In the genomic region with DNA sequence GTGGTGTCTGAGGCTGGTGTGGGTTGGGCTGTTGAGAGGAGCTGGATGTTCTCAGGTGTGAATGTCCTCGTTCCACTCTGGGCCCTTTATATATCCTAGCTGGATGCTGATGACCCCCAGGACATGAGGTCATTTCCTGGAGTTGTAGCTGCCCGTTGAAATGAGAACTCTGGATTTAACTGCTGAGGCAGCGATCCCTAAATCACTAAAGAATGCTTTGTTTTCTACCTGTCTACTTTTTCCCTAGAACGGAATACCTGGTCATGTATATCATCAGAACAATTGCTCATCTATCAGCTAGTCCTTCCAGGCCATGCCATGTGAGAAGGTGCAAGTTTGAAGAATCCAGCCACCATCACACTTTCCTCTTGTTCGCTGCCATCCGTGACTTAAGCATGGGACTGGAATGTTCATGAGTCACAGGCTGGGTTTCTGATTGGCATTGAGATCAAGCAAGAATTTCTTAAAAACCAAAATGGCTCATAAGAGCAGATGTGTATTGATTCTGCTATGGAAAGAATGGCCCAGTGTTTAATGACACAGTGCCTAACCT, we compare ENCODE assay signal across 12 cellular contexts. TPM values are rescaled to one million over a fixed set of nuclear protein-coding genes. Genes with fewer than 3 reads are reported as not detected.
A peak's percentile ranks its signal among the peaks of the same experiment; 100 is the strongest.
DNase-seq lines count a peak whose midpoint lies in the region; TF ChIP-seq lines count a peak whose summit lies in the region.
"Had no signal": no experiment of that assay in that cellular context is flagged by ENCODE, and none has a peak within 500 bp of the region (broad histone marks: within the 10 kb centered on the region; RNA-seq: fewer than 3 reads in every experiment).

KRTAP2-3 (minus strand) TSS at position 63 of the 553 bp plus-strand sequence. CDS start 64 bp downstream, outside the sequence.

- H3K36me3 Mint-ChIP-seq in chondrocyte (ENCODE audit: low read depth) (peaks cover 1% of the 10 kb centered on the region), mesothelial cell of epicardium (no peaks in the 10 kb centered on the region)
- no peaks in the 10 kb centered on the region for H3K36me3 Mint-ChIP-seq in activated naive CD4-positive, alpha-beta T cell treated with anti-CD3 and anti-CD28 coated beads for 36 hours (ENCODE audit: low read depth)
- H3K36me3 Mint-ChIP-seq in activated CD4-positive, alpha-beta memory T cell treated with anti-CD3 and anti-CD28 coated beads, Interleukin-2, amount 10 ng/mL, durations not matched to agents 7 days and 5 days (ENCODE audit: low read depth) = no peaks in the 10 kb centered on the region

- POLR2A ChIA-PET in activated CD4-positive, alpha-beta memory T cell treated with anti-CD3 and anti-CD28 coated beads, Interleukin-2, amount 10 ng/mL, durations not matched to agents 7 days and 5 days (lab: Charles Lee) = no interaction called here

- DNase-seq in COLO829 (ENCODE audit: low spot score) (peak; percentile 89), NCI-H146 (lab: John Stamatoyannopoulos, UW) (peak; percentile 57), chondrocyte (ENCODE audit: low spot score) (no peak), mesothelial cell of epicardium (ENCODE audit: low spot score in 2 of 2, unreplicated experiment in 2 of 2) (no peak), NCI-H524 (lab: John Stamatoyannopoulos, UW) (no peak), NCI-H2107 (lab: John Stamatoyannopoulos, UW) (no peak)
- DNase-seq in activated naive CD4-positive, alpha-beta T cell treated with anti-CD3 and anti-CD28 coated beads for 36 hours = no peak
- no peak for DNase-seq in activated CD4-positive, alpha-beta memory T cell treated with anti-CD3 and anti-CD28 coated beads, Interleukin-2, amount 10 ng/mL, durations not matched to agents 7 days and 5 days
- DNase-seq: activated naive CD4-positive, alpha-beta T cell; left ventricle myocardium inferior; NCI-H1092 had no signal

- H3K27ac Mint-ChIP-seq in chondrocyte (ENCODE audit: unreplicated experiment) (peak within 1 kb of the TSS; percentile 95), mesothelial cell of epicardium (peak within 1 kb of the TSS; percentile 63)
- no peak within 1 kb of the TSS for H3K27ac Mint-ChIP-seq in activated naive CD4-positive, alpha-beta T cell treated with anti-CD3 and anti-CD28 coated beads for 36 hours
- no peak within 1 kb of the TSS for H3K27ac Mint-ChIP-seq in activated CD4-positive, alpha-beta memory T cell treated with anti-CD3 and anti-CD28 coated beads, Interleukin-2, amount 10 ng/mL, durations not matched to agents 7 days and 5 days

- no peaks in the 10 kb centered on the region for H3K27me3 Mint-ChIP-seq in chondrocyte (ENCODE audit: low read depth)
- H3K27me3 Mint-ChIP-seq in mesothelial cell of epicardium (ENCODE audit: low read depth) = no peaks in the 10 kb centered on the region
- peaks cover 28% of the 10 kb centered on the region for H3K27me3 Mint-ChIP-seq in activated naive CD4-positive, alpha-beta T cell treated with anti-CD3 and anti-CD28 coated beads for 36 hours (ENCODE audit: low read depth)
- peaks cover 36% of the 10 kb centered on the region for H3K27me3 Mint-ChIP-seq in activated CD4-positive, alpha-beta memory T cell treated with anti-CD3 and anti-CD28 coated beads, Interleukin-2, amount 10 ng/mL, durations not matched to agents 7 days and 5 days

- H3K9me3 Mint-ChIP-seq in chondrocyte (ENCODE audit: low read depth) = peaks cover 4% of the 10 kb centered on the region
- H3K9me3 Mint-ChIP-seq in mesothelial cell of epicardium = peaks cover 7% of the 10 kb centered on the region
- no peaks in the 10 kb centered on the region for H3K9me3 Mint-ChIP-seq in activated naive CD4-positive, alpha-beta T cell treated with anti-CD3 and anti-CD28 coated beads for 36 hours
- no peaks in the 10 kb centered on the region for H3K9me3 Mint-ChIP-seq in activated CD4-positive, alpha-beta memory T cell treated with anti-CD3 and anti-CD28 coated beads, Interleukin-2, amount 10 ng/mL, durations not matched to agents 7 days and 5 days

- CTCF ChIA-PET in activated naive CD4-positive, alpha-beta T cell treated with anti-CD3 and anti-CD28 coated beads for 36 hours (lab: Charles Lee) = no interaction called here
- CTCF ChIA-PET in activated CD4-positive, alpha-beta memory T cell treated with anti-CD3 and anti-CD28 coated beads, Interleukin-2, amount 10 ng/mL, durations not matched to agents 7 days and 5 days (lab: Charles Lee) = no interaction called here

- peak within 1 kb of the TSS; percentile 5 for H3K4me3 Mint-ChIP-seq in chondrocyte (ENCODE audit: unreplicated experiment)
- H3K4me3 Mint-ChIP-seq in mesothelial cell of epicardium = no peak within 1 kb of the TSS
- H3K4me3 Mint-ChIP-seq in activated naive CD4-positive, alpha-beta T cell treated with anti-CD3 and anti-CD28 coated beads for 36 hours = no peak within 1 kb of the TSS
- H3K4me3 Mint-ChIP-seq in activated CD4-positive, alpha-beta memory T cell treated with anti-CD3 and anti-CD28 coated beads, Interleukin-2, amount 10 ng/mL, durations not matched to agents 7 days and 5 days = no peak within 1 kb of the TSS

- intact Hi-C loops in activated naive CD4-positive, alpha-beta T cell treated with anti-CD3 and anti-CD28 coated beads for 36 hours (cut with micrococcal nuclease) = no loop called here

- H3K4me1 Mint-ChIP-seq in chondrocyte (ENCODE audit: low read depth) (peaks cover 50% of the 10 kb centered on the region), mesothelial cell of epicardium (peaks cover 28% of the 10 kb centered on the region)
- no peaks in the 10 kb centered on the region for H3K4me1 Mint-ChIP-seq in activated naive CD4-positive, alpha-beta T cell treated with anti-CD3 and anti-CD28 coated beads for 36 hours (ENCODE audit: low read depth)
- no peaks in the 10 kb centered on the region for H3K4me1 Mint-ChIP-seq in activated CD4-positive, alpha-beta memory T cell treated with anti-CD3 and anti-CD28 coated beads, Interleukin-2, amount 10 ng/mL, durations not matched to agents 7 days and 5 days

- TF ChIP-seq CTCF in chondrocyte (IDR thresholded peaks at IDR 0.05) = no peak
- no peak for TF ChIP-seq CTCF in mesothelial cell of epicardium (IDR thresholded peaks at IDR 0.05; ENCODE audit: unreplicated experiment)

RNA-seq across cellular contexts. Expression of gene KRTAP2-3, which starts in this region (rescaled TPM):
- total RNA-seq in chondrocyte = not detected in 3 replicates
- total RNA-seq in mesothelial cell of epicardium = 0.45 to 0.91 TPM (median 0.69 TPM) in 3 replicates
- not detected for total RNA-seq in activated naive CD4-positive, alpha-beta T cell treated with anti-CD3 and anti-CD28 coated beads for 36 hours
- not detected for total RNA-seq in activated CD4-positive, alpha-beta memory T cell treated with anti-CD3 and anti-CD28 coated beads, Interleukin-2, amount 10 ng/mL, durations not matched to agents 7 days and 5 days
- total RNA-seq: left ventricle myocardium inferior, right atrium auricular region had no signal

Comparison
In these comparisons a context has a peak if more than half of its experiments do, and no peak if none do; other contexts are left out.
1. DNase-seq: peak in COLO829 (single experiment) and NCI-H146 (single experiment); none in chondrocyte (single experiment), mesothelial cell of epicardium (0 of 2), activated naive CD4-positive, alpha-beta T cell treated with anti-CD3 and anti-CD28 coated beads for 36 hours (single experiment), activated CD4-positive, alpha-beta memory T cell treated with anti-CD3 and anti-CD28 coated beads, Interleukin-2, amount 10 ng/mL, durations not matched to agents 7 days and 5 days (single experiment), NCI-H524 (0 of 2) and NCI-H2107 (single experiment).
2. H3K27ac Mint-ChIP-seq: peak in chondrocyte (single experiment) and mesothelial cell of epicardium (single experiment); none in activated naive CD4-positive, alpha-beta T cell treated with anti-CD3 and anti-CD28 coated beads for 36 hours (single experiment) and activated CD4-positive, alpha-beta memory T cell treated with anti-CD3 and anti-CD28 coated beads, Interleukin-2, amount 10 ng/mL, durations not matched to agents 7 days and 5 days (single experiment).